Comparison of ENCODE assay signal across 11 cellular contexts in genomic region chr7:70053970-70054369, GRCh38.
"Had no signal": no experiment of that assay in that cellular context is flagged by ENCODE, and none has a peak within 500 bp of the region (broad histone marks: within the 10 kb centered on the region; RNA-seq: fewer than 3 reads in every experiment).

No MANE protein-coding gene starts in this region.

- H3K9ac ChIP-seq: GM23248 had no signal

- H2AFZ ChIP-seq: GM23248, GM23338 had no signal

- H3K36me3 ChIP-seq: HAP-1 had no signal

- ATAC-seq: GM23338, HCT116 had no signal

- H3K4me2 ChIP-seq: GM23338 had no signal

- H3K27ac ChIP-seq: GM23248 had no signal

- H3K27ac Mint-ChIP-seq: GM23338, H9, HFFc6 had no signal

- FAIRE-seq: H1, H54 had no signal

- H3K4me1 ChIP-seq: HAP-1 had no signal

- H3K4me3 Mint-ChIP-seq: GM23338, H9, HFFc6 had no signal

- H3K9me3 ChIP-seq: HAP-1 had no signal

- H3K4me1 Mint-ChIP-seq: GM23338, H9 had no signal

- H3K4me3 ChIP-seq: GM23248, GM23338, HAP-1 had no signal

- DNase-seq: GM23248, GOT3, H7, H9, HCEC 1CT, HFFc6 had no signal

- H3K9me3 Mint-ChIP-seq: GM23338, H9 had no signal
